In the genomic region with DNA sequence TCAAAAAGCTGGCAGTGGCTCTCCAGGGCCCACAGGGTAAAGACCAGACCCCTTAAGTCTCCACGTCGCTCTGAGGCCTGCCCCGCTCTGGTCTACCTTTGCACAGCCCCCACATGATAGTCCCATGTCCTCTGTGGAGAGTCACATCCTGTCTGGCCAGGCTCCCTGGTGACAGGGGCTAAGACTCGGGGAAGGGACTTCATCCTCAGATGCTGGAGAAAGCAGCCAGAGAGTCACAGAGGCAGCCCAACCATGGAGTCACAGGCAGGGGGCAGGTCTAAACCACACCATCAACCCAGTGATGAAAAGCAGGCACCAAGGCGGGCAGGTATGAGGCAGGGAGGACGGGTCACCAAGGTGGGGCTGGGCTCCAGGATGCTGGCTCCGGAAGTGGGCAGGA, we compare ENCODE assay signal across 27 cellular contexts.
"Had no signal": no experiment of that assay in that cellular context is flagged by ENCODE, and none has a peak within 500 bp of the region (broad histone marks: within the 10 kb centered on the region; RNA-seq: fewer than 3 reads in every experiment).

No MANE protein-coding gene starts in this region.

- H3K27ac ChIP-seq: adrenal gland, coronary artery, hepatocyte, right atrium auricular region, upper lobe of left lung, vagina, VCaP had no signal

- H3K9me3 Mint-ChIP-seq: activated naive CD4-positive, alpha-beta T cell treated with anti-CD3 and anti-CD28 coated beads for 36 hours; activated naive CD8-positive, alpha-beta T cell treated with anti-CD3 and anti-CD28 coated beads for 36 hours; effector memory CD8-positive, alpha-beta T cell; natural killer cell; stimulated activated effector memory CD8-positive, alpha-beta T cell treated with anti-CD3 and anti-CD28 coated beads, Interleukin-12 subunit alpha, Interleukin-12 subunit beta, amount 100 ng/mL, for 72 hours; stimulated activated naive CD8-positive, alpha-beta T cell treated with anti-CD3 and anti-CD28 coated beads, Interleukin-15, Interleukin-2, amounts not matched to agents 100 ng/mL and 50 ng/mL, for 24 hours had no signal

- H3K4me1 Mint-ChIP-seq: activated naive CD8-positive, alpha-beta T cell treated with anti-CD3 and anti-CD28 coated beads for 36 hours; natural killer cell; stimulated activated effector memory CD8-positive, alpha-beta T cell treated with anti-CD3 and anti-CD28 coated beads, Interleukin-12 subunit alpha, Interleukin-12 subunit beta, amount 100 ng/mL, for 72 hours had no signal

- H3K4me1 ChIP-seq: adrenal gland, upper lobe of left lung had no signal

- H3K27me3 ChIP-seq: adrenal gland, body of pancreas, gastroesophageal sphincter, hepatocyte, right atrium auricular region, upper lobe of left lung, vagina had no signal

- H3K9me3 ChIP-seq: adrenal gland, body of pancreas, gastroesophageal sphincter, right atrium auricular region, upper lobe of left lung, vagina had no signal

- H3K4me3 Mint-ChIP-seq: activated naive CD4-positive, alpha-beta T cell treated with anti-CD3 and anti-CD28 coated beads for 36 hours; activated naive CD8-positive, alpha-beta T cell treated with anti-CD3 and anti-CD28 coated beads for 36 hours; effector memory CD8-positive, alpha-beta T cell; natural killer cell; stimulated activated effector memory CD8-positive, alpha-beta T cell treated with anti-CD3 and anti-CD28 coated beads, Interleukin-12 subunit alpha, Interleukin-12 subunit beta, amount 100 ng/mL, for 72 hours; stimulated activated naive CD8-positive, alpha-beta T cell treated with anti-CD3 and anti-CD28 coated beads, Interleukin-15, Interleukin-2, amounts not matched to agents 100 ng/mL and 50 ng/mL, for 24 hours had no signal

- ATAC-seq: effector memory CD8-positive, alpha-beta T cell; gastroesophageal sphincter; natural killer cell; stimulated activated effector memory CD8-positive, alpha-beta T cell treated with anti-CD3 and anti-CD28 coated beads, Interleukin-12 subunit alpha, Interleukin-12 subunit beta, amount 100 ng/mL, for 72 hours had no signal

- H3K27ac Mint-ChIP-seq: activated naive CD4-positive, alpha-beta T cell treated with anti-CD3 and anti-CD28 coated beads for 36 hours; activated naive CD8-positive, alpha-beta T cell treated with anti-CD3 and anti-CD28 coated beads for 36 hours; effector memory CD8-positive, alpha-beta T cell; natural killer cell; stimulated activated effector memory CD8-positive, alpha-beta T cell treated with anti-CD3 and anti-CD28 coated beads, Interleukin-12 subunit alpha, Interleukin-12 subunit beta, amount 100 ng/mL, for 72 hours; stimulated activated naive CD8-positive, alpha-beta T cell treated with anti-CD3 and anti-CD28 coated beads, Interleukin-15, Interleukin-2, amounts not matched to agents 100 ng/mL and 50 ng/mL, for 24 hours had no signal

- FAIRE-seq: endothelial cell of umbilical vein, keratinocyte, TTC549 had no signal

- H3K36me3 Mint-ChIP-seq: activated naive CD8-positive, alpha-beta T cell treated with anti-CD3 and anti-CD28 coated beads for 36 hours; natural killer cell; stimulated activated effector memory CD8-positive, alpha-beta T cell treated with anti-CD3 and anti-CD28 coated beads, Interleukin-12 subunit alpha, Interleukin-12 subunit beta, amount 100 ng/mL, for 72 hours had no signal

- H3K27me3 Mint-ChIP-seq: activated naive CD8-positive, alpha-beta T cell treated with anti-CD3 and anti-CD28 coated beads for 36 hours; stimulated activated naive CD8-positive, alpha-beta T cell treated with anti-CD3 and anti-CD28 coated beads, Interleukin-15, Interleukin-2, amounts not matched to agents 100 ng/mL and 50 ng/mL, for 24 hours had no signal

- H2AFZ ChIP-seq: hepatocyte had no signal

- DNase-seq: activated CD4-positive, alpha-beta T cell treated with anti-CD3 and anti-CD28 coated beads for 4 hours; activated CD4-positive, alpha-beta T cell treated with anti-CD3 and anti-CD28 coated beads, Interleukin-2, amount 50 U/mL, for 48 hours; activated CD8-positive, alpha-beta memory T cell treated with anti-CD3 and anti-CD28 coated beads for 24 hours; activated effector memory CD4-positive, alpha-beta T cell treated with Interleukin-2 at 50 U/mL for 16 hours; activated naive CD4-positive, alpha-beta T cell treated with anti-CD3 and anti-CD28 coated beads for 36 hours; activated naive CD8-positive, alpha-beta T cell treated with anti-CD3 and anti-CD28 coated beads for 36 hours; adrenal gland; aorta; body of pancreas; cerebellar nuclear complex; effector memory CD8-positive, alpha-beta T cell; natural killer cell; stimulated activated CD4-positive, alpha-beta T cell treated with anti-CD3 and anti-CD28 coated beads, Interleukin-12 subunit alpha, Interleukin-12 subunit beta, amount 100 ng/mL, for 4 hours; stimulated activated CD4-positive, alpha-beta T cell treated with anti-CD3 and anti-CD28 coated beads, Interleukin-4, amount 100 ng/mL, for 1 hour; T-helper 9 cell; upper lobe of left lung had no signal

- H3K36me3 ChIP-seq: adrenal gland, gastroesophageal sphincter, right atrium auricular region, upper lobe of left lung, vagina had no signal

- H3K4me2 ChIP-seq: hepatocyte had no signal

- H3K4me3 ChIP-seq: adrenal gland, body of pancreas, coronary artery, gastroesophageal sphincter, hepatocyte, right atrium auricular region, upper lobe of left lung, vagina had no signal
